ENCODE assay signal across 8 cellular contexts in the genomic region with DNA sequence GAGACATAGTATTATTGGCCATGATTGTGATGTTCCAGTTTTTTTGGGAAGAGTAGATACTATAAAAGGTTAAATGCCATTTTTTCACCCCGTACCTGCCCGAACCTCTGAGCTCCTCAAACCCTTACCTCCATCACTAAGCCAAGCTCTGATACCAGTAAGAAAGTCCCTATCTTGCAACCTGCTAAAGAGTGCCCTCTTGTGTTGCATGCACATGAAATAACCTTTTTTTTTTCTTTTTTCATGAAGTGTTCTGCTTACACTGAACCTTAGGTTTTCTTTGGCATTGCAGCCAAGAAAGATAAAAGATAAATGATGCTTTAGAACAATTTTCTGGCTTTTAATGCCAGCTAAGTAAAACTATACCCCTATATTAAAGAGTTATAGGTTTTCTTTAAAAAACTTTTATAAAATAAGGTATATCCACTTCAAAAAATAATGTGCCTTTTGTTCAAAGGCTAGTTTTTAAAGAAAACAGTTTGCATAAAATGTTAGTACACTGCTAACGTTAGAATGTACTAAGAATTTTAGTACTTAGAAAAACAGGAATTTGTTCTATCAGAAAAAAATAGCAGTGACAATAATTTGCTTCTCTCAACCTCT.
DNase-seq lines count a peak whose midpoint lies in the region; ATAC-seq and TF ChIP-seq lines count a peak whose summit lies in the region.

No MANE protein-coding gene starts in this region.

- peaks cover 3 to 6% of the 10 kb centered on the region in 2 experiments; a peak in 2 of 4 replicates for H3K4me1 Mint-ChIP-seq in H9
- H3K4me1 Mint-ChIP-seq in activated naive CD4-positive, alpha-beta T cell treated with anti-CD3 and anti-CD28 coated beads, Interleukin-2, amount 10 ng/mL, durations not matched to agents 7 days and 5 days = no peaks in the 10 kb centered on the region

- H3K27me3 ChIP-seq in H9 (ENCODE audit: insufficient read depth, low read length) = no peaks in the 10 kb centered on the region

- no peak overlapping the region for H3K23ac ChIP-seq in H9 (ENCODE audit: insufficient read length, low read depth, low read length)

- no peak overlapping the region for H4K91ac ChIP-seq in H9 (ENCODE audit: insufficient read length, low read depth, low read length)

- H3K9ac ChIP-seq in H9 (ENCODE audit: extremely low read depth, insufficient read length, low read length) = no peak overlapping the region

- no peak overlapping the region for H2AFZ ChIP-seq in H9 (ENCODE audit: low read length)

- no peak overlapping the region for H2BK120ac ChIP-seq in H9 (ENCODE audit: low read depth, low read length, poor library complexity, severe bottlenecking)

- no peak overlapping the region for H2BK5ac ChIP-seq in H9 (ENCODE audit: insufficient read length, low read length)

- H2BK15ac ChIP-seq in H9 (ENCODE audit: low read depth, low read length) = no peak overlapping the region

- ATAC-seq in Right ventricle myocardium superior (ENCODE audit: poor library complexity) (no peak), GM19452 (IDR thresholded peaks at IDR 0.05; ENCODE audit: unreplicated experiment) (no peak)

- H3K9me3 Mint-ChIP-seq in H9 = peaks cover 0 to 2% of the 10 kb centered on the region in 2 experiments; a peak in 1 of 5 replicates
- no peaks in the 10 kb centered on the region for H3K9me3 Mint-ChIP-seq in activated naive CD4-positive, alpha-beta T cell treated with anti-CD3 and anti-CD28 coated beads, Interleukin-2, amount 10 ng/mL, durations not matched to agents 7 days and 5 days

- intact Hi-C loops in Right ventricle myocardium superior (cut with DNase I) = no loop called here

- H3K4me2 ChIP-seq in H9 (ENCODE audit: insufficient read depth, insufficient read length, low read length) = no peak overlapping the region

- no peak overlapping the region for H3K27ac Mint-ChIP-seq in H9
- no peak overlapping the region for H3K27ac Mint-ChIP-seq in activated naive CD4-positive, alpha-beta T cell treated with anti-CD3 and anti-CD28 coated beads, Interleukin-2, amount 10 ng/mL, durations not matched to agents 7 days and 5 days

- DNase-seq in H9 (no peak), NCI-H345 (lab: John Stamatoyannopoulos, UW) (peak; percentile 42), brain pericyte (ENCODE audit: low read depth, low spot score) (peak; percentile 5), lung microvascular endothelial cell (ENCODE audit: low read depth in 2 of 2) (peak; percentile 60 to 63), Right ventricle myocardium superior (no peak)
- DNase-seq in activated naive CD4-positive, alpha-beta T cell treated with anti-CD3 and anti-CD28 coated beads, Interleukin-2, amount 10 ng/mL, durations not matched to agents 7 days and 5 days = no peak

- H3K14ac ChIP-seq in H9 (ENCODE audit: insufficient read depth, low read length) = no peak overlapping the region

- H3K4ac ChIP-seq in H9 (ENCODE audit: low read depth, low read length) = no peak overlapping the region

- no peak overlapping the region for H2BK12ac ChIP-seq in H9 (ENCODE audit: insufficient read length, low read depth, low read length)

- H3K56ac ChIP-seq in H9 (ENCODE audit: insufficient read length, low read depth, low read length) = no peak overlapping the region

- H3K79me1 ChIP-seq in H9 (ENCODE audit: insufficient read depth, low read depth, low read length, poor library complexity, severe bottlenecking) = no peaks in the 10 kb centered on the region

- H3K27ac ChIP-seq in C4-2B = no peak overlapping the region
- H3K27ac ChIP-seq in H9 (ENCODE audit: insufficient read length, low read depth, low read length) = no peak overlapping the region

- no peaks in the 10 kb centered on the region for H3K4me1 ChIP-seq in H9 (ENCODE audit: insufficient read depth, low read length)

- no peak overlapping the region for H3K18ac ChIP-seq in H9 (ENCODE audit: insufficient read length, low read depth, low read length)

- no peak overlapping the region for H4K8ac ChIP-seq in H9 (replicated peaks; ENCODE audit: insufficient read length, low read depth, low read length)

- H2AK5ac ChIP-seq in H9 (ENCODE audit: insufficient read length, low read length) = no peak overlapping the region

- no peak overlapping the region for H2BK20ac ChIP-seq in H9 (ENCODE audit: low read depth, low read length, poor library complexity, severe bottlenecking)

- H3K79me2 ChIP-seq in H9 (ENCODE audit: insufficient read depth, low read length) = no peaks in the 10 kb centered on the region

- H3K9me3 ChIP-seq in H9 (ENCODE audit: control insufficient read depth, low read depth, low read length) = no peaks in the 10 kb centered on the region

- no peaks in the 10 kb centered on the region for H4K20me1 ChIP-seq in H9 (ENCODE audit: control insufficient read depth, insufficient read depth, insufficient read length)

- no peak overlapping the region for H3K4me3 Mint-ChIP-seq in H9
- no peak overlapping the region for H3K4me3 Mint-ChIP-seq in activated naive CD4-positive, alpha-beta T cell treated with anti-CD3 and anti-CD28 coated beads, Interleukin-2, amount 10 ng/mL, durations not matched to agents 7 days and 5 days

- H3K36me3 Mint-ChIP-seq in H9 (ENCODE audit: insufficient read depth in 1 of 3, low read depth in 3 of 3) = no peaks in the 10 kb centered on the region
- H3K36me3 Mint-ChIP-seq in activated naive CD4-positive, alpha-beta T cell treated with anti-CD3 and anti-CD28 coated beads, Interleukin-2, amount 10 ng/mL, durations not matched to agents 7 days and 5 days = no peaks in the 10 kb centered on the region

- WGBS in H9 (ENCODE audit: extremely low coverage, insufficient read length, low lambda C conversion rate) = no CpG with 5 or more reads among the region's 3 CpGs

- no peak overlapping the region for H3T11ph ChIP-seq in H9 (ENCODE audit: low read length)

- no peaks in the 10 kb centered on the region for H3K27me3 Mint-ChIP-seq in H9 (ENCODE audit: low read depth)
- H3K27me3 Mint-ChIP-seq in activated naive CD4-positive, alpha-beta T cell treated with anti-CD3 and anti-CD28 coated beads, Interleukin-2, amount 10 ng/mL, durations not matched to agents 7 days and 5 days = no peaks in the 10 kb centered on the region

- no peaks in the 10 kb centered on the region for H3K23me2 ChIP-seq in H9 (ENCODE audit: insufficient read length, low read depth, low read length, poor library complexity, severe bottlenecking)

- CTCF ChIA-PET in activated naive CD4-positive, alpha-beta T cell treated with anti-CD3 and anti-CD28 coated beads, Interleukin-2, amount 10 ng/mL, durations not matched to agents 7 days and 5 days (lab: Charles Lee) = interaction anchor here (0.7 to 1.8 kb wide), 6 partner anchors 67 to 345 kb away, joined by 3 to 15 read pairs (median 6); no protein-coding TSS in a partner anchor

- H4K5ac ChIP-seq in H9 (ENCODE audit: insufficient read length, low read depth, low read length) = no peak overlapping the region

- TF ChIP-seq CTCF in C4-2B (conservative IDR thresholded peaks at IDR 0.05) (peak; percentile 82), H9 (conservative IDR thresholded peaks at IDR 0.05) (peak; percentile 79)

Comparison
In these comparisons a context has a peak if more than half of its experiments do, and no peak if none do; other contexts are left out.
1. DNase-seq: peak in NCI-H345 (single experiment), brain pericyte (single experiment) and lung microvascular endothelial cell (2 of 2); none in H9 (single experiment), activated naive CD4-positive, alpha-beta T cell treated with anti-CD3 and anti-CD28 coated beads, Interleukin-2, amount 10 ng/mL, durations not matched to agents 7 days and 5 days (single experiment) and Right ventricle myocardium superior (single experiment).